14 cellular contexts compared by ENCODE assay signal in the genomic region with DNA sequence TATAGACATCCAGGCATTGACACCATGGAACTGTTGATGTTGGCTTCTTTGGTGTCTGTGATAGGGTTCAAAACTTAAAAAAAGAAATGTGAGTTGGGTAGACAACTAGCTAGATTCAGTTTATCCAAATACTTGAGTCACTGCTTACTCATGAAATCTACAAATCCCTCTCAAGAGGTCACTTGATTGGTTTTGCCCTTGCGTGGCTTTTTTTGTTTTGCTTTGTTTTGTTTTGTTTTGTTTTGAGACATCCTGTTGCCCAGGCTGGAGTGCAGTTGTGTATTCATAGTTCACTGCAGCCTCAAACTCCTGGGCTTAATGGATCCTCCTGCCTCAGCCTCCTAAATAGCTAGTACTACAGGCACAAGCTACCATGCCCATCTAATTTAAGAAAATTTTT.
"Had no signal": no experiment of that assay in that cellular context is flagged by ENCODE, and none has a peak within 500 bp of the region (broad histone marks: within the 10 kb centered on the region; RNA-seq: fewer than 3 reads in every experiment).

No MANE protein-coding gene starts in this region.

- H3K4me3 ChIP-seq: adrenal gland, hepatocyte, lung, tibial nerve, uterus had no signal

- DNase-seq: activated CD4-positive, alpha-beta T cell treated with anti-CD3 and anti-CD28 coated beads, Interleukin-2, amount 50 U/mL, for 4 hours; activated gamma-delta T cell; adrenal gland; central memory CD4-positive, alpha-beta T cell; erythroblast; occipital lobe; posterior cingulate gyrus; stimulated activated CD4-positive, alpha-beta T cell treated with anti-CD3 and anti-CD28 coated beads, Interleukin-2, amount 100 ng/mL, for 24 hours; stimulated activated naive CD4-positive, alpha-beta T cell treated with Interleukin-2 at 50 U/mL for 16 hours; substantia nigra; uterus had no signal
